ENCODE assay signal across 8 cellular contexts in the genomic region with DNA sequence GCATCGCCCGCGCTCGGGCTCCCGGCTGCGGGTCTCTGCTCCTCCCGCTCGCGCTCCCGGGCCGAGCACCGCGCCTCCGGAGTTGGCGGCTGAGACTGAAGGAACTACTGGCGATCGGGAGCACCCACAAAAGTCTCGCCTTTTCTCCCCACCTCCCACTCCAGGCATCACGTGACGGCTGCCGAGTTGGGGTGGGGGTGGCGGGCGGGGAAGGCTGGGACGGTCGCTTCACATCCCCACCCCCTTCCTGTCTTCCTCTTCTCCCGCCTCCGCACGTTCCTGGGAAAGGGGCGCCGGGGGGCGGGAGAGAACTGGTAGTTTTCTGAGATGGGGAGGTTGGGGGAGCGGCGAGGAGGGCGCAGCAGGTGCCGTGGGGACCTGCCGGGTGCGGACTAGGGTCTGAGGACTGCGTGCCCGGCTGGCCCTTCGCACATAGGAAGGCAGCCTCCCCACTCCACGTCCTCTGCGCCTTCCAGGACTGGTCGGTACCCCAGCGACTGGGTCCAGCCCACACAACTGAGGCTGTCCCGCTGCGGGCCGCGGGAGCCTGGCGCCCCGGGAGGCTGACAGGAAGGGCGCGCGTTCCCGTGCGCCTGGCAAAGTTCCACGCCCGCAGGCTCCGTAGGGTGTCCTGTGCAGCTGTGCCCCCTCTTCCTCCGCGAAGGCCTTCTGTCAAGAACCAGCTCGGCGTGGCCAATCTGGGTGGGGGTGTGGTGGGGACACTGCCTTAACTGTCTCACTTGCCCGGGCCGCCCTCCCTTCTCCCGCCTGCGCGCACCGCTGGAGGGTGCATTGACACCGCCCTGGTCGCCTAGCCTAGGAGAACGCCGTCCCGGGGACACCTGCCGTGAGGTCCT. TPM values are rescaled to one million over a fixed set of nuclear protein-coding genes. Genes with fewer than 3 reads are reported as not detected.
DNase-seq lines count a peak whose midpoint lies in the region; ATAC-seq and TF ChIP-seq lines count a peak whose summit lies in the region.

A gene with protein sequence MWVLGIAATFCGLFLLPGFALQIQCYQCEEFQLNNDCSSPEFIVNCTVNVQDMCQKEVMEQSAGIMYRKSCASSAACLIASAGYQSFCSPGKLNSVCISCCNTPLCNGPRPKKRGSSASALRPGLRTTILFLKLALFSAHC (minus strand): TSS at position 102 of the 857 bp plus-strand sequence. CDS start 273 bp downstream, outside the sequence.

- no peaks in the 10 kb centered on the region for H3K79me2 ChIP-seq in fibroblast of lung (ENCODE audit: control insufficient read depth, insufficient read depth, low read length)

- ATAC-seq in HG03469 (IDR thresholded peaks at IDR 0.05; ENCODE audit: unreplicated experiment) (no peak), GM21526 (IDR thresholded peaks at IDR 0.05; ENCODE audit: low FRiP score, unreplicated experiment) (no peak)
- no peak for ATAC-seq in activated CD4-positive, alpha-beta T cell treated with anti-CD3 and anti-CD28 coated beads for 36 hours

- H3K4me1 ChIP-seq in fibroblast of lung (ENCODE audit: control insufficient read depth, extremely low read depth, insufficient read depth, low read length) = peaks cover 7% of the 10 kb centered on the region

- H3K4me3 Mint-ChIP-seq in nephron progenitor cell = peak within 1 kb of the TSS; percentile 86
- no peak within 1 kb of the TSS for H3K4me3 Mint-ChIP-seq in activated CD4-positive, alpha-beta T cell treated with anti-CD3 and anti-CD28 coated beads for 36 hours

- TF ChIP-seq CTCF in fibroblast of lung (conservative IDR thresholded peaks at IDR 0.05 in 1 of 2, IDR thresholded peaks at IDR 0.05 in 1 of 2; ENCODE audit: low read depth in 1 of 2, low read length in 2 of 2) (no peak), nephron progenitor cell (IDR thresholded peaks at IDR 0.05) (no peak)

- no peak within 1 kb of the TSS for H3K27ac Mint-ChIP-seq in nephron progenitor cell
- no peak within 1 kb of the TSS for H3K27ac Mint-ChIP-seq in activated CD4-positive, alpha-beta T cell treated with anti-CD3 and anti-CD28 coated beads for 36 hours

- intact Hi-C loops in activated CD4-positive, alpha-beta T cell treated with anti-CD3 and anti-CD28 coated beads for 36 hours (cut with DNase I, micrococcal nuclease) = no loop called here

- no peaks in the 10 kb centered on the region for H3K9me3 ChIP-seq in fibroblast of lung (ENCODE audit: control insufficient read depth, insufficient read depth, low read depth, low read length)

- H3K27ac ChIP-seq in fibroblast of lung (ENCODE audit: insufficient read depth, low read length) = no peak within 1 kb of the TSS

- peaks cover 44% of the 10 kb centered on the region for H3K4me1 Mint-ChIP-seq in nephron progenitor cell
- no peaks in the 10 kb centered on the region for H3K4me1 Mint-ChIP-seq in activated CD4-positive, alpha-beta T cell treated with anti-CD3 and anti-CD28 coated beads for 36 hours

- H3K27me3 ChIP-seq in fibroblast of lung (ENCODE audit: control insufficient read depth, insufficient read depth, low read length) = no peaks in the 10 kb centered on the region

- peak within 1 kb of the TSS; percentile 23 for H3K9ac ChIP-seq in fibroblast of lung (ENCODE audit: insufficient read depth, low read length)

- CTCF ChIA-PET in activated CD4-positive, alpha-beta T cell treated with anti-CD3 and anti-CD28 coated beads for 36 hours (lab: Charles Lee) = no interaction called here

- H3K4me3 ChIP-seq in fibroblast of lung (replicated peaks in 1 of 4; ENCODE audit: control extremely low read depth in 1 of 4, insufficient read depth in 1 of 4, low read depth in 3 of 4, low read length in 4 of 4) = peak within 1 kb of the TSS; percentile 45 to 56 (median 50)

- no peaks in the 10 kb centered on the region for H3K9me3 Mint-ChIP-seq in nephron progenitor cell
- no peaks in the 10 kb centered on the region for H3K9me3 Mint-ChIP-seq in activated CD4-positive, alpha-beta T cell treated with anti-CD3 and anti-CD28 coated beads for 36 hours (ENCODE audit: low read depth)

- no peaks in the 10 kb centered on the region for H3K36me3 Mint-ChIP-seq in nephron progenitor cell (ENCODE audit: low read depth)
- no peaks in the 10 kb centered on the region for H3K36me3 Mint-ChIP-seq in activated CD4-positive, alpha-beta T cell treated with anti-CD3 and anti-CD28 coated beads for 36 hours (ENCODE audit: low read depth)

- H2AFZ ChIP-seq in fibroblast of lung (ENCODE audit: low read length) = peak within 1 kb of the TSS; percentile 62

- H3K36me3 ChIP-seq in fibroblast of lung (ENCODE audit: control insufficient read depth, insufficient read depth, low read length) = no peaks in the 10 kb centered on the region

- peaks cover 47% of the 10 kb centered on the region for H3K27me3 Mint-ChIP-seq in nephron progenitor cell (ENCODE audit: low read depth, poor library complexity)
- peaks cover 32% of the 10 kb centered on the region for H3K27me3 Mint-ChIP-seq in activated CD4-positive, alpha-beta T cell treated with anti-CD3 and anti-CD28 coated beads for 36 hours

- peak within 1 kb of the TSS; percentile 82 for H3K4me2 ChIP-seq in fibroblast of lung (ENCODE audit: extremely low read depth, insufficient read depth, low read length)

- H4K20me1 ChIP-seq in fibroblast of lung (ENCODE audit: control insufficient read depth, extremely low read depth, insufficient read depth, low read length) = no peaks in the 10 kb centered on the region

- DNase-seq in DMS79 treated with DMSO at 0.1 percent for 48 hours (lab: John Stamatoyannopoulos, UW) (peak; percentile 49), NCI-H510A treated with DMSO at 0.1 percent for 48 hours (lab: John Stamatoyannopoulos, UW) (peak; percentile 64), fibroblast of lung (ENCODE audit: low read depth in 2 of 2) (peak in 1 of 2 donors; percentile 54), nephron progenitor cell (peak; percentile 44)
- DNase-seq in activated CD4-positive, alpha-beta T cell treated with anti-CD3 and anti-CD28 coated beads for 36 hours = no peak
- no peak for DNase-seq in activated CD8-positive, alpha-beta memory T cell treated with anti-CD3 and anti-CD28 coated beads, Interleukin-2, amount 50 U/mL, for 48 hours

- POLR2A ChIA-PET in activated CD4-positive, alpha-beta T cell treated with anti-CD3 and anti-CD28 coated beads for 36 hours (lab: Charles Lee) = no interaction called here

RNA-seq across cellular contexts. Expression of the gene that starts here (rescaled TPM):
- total RNA-seq in fibroblast of lung = 0.17 and 0.26 TPM in 2 replicates
- 4.3 and 4.8 TPM in 2 replicates for polyA plus RNA-seq in fibroblast of lung
- polyA plus RNA-seq in fibroblast of lung (2012) = 4.3 and 5.9 TPM in 2 replicates
- 7.0 and 7.2 TPM in 2 replicates for polyA minus RNA-seq in fibroblast of lung (ENCODE audit: low replicate concordance)
- total RNA-seq in activated CD4-positive, alpha-beta T cell treated with anti-CD3 and anti-CD28 coated beads for 36 hours = not detected

Comparison
In these comparisons a context has a peak if more than half of its experiments do, and no peak if none do; other contexts are left out.
1. DNase-seq: peak in DMS79 treated with DMSO at 0.1 percent for 48 hours (single experiment), NCI-H510A treated with DMSO at 0.1 percent for 48 hours (single experiment) and nephron progenitor cell (single experiment); none in activated CD4-positive, alpha-beta T cell treated with anti-CD3 and anti-CD28 coated beads for 36 hours (single experiment) and activated CD8-positive, alpha-beta memory T cell treated with anti-CD3 and anti-CD28 coated beads, Interleukin-2, amount 50 U/mL, for 48 hours (single experiment).